ENCODE assay signal across 11 cellular contexts in genomic region chr16:25966172-25967097, GRCh38.
DNase-seq lines count a peak whose midpoint lies in the region; ATAC-seq and TF ChIP-seq lines count a peak whose summit lies in the region.
"Had no signal": no experiment of that assay in that cellular context is flagged by ENCODE, and none has a peak within 500 bp of the region (broad histone marks: within the 10 kb centered on the region; RNA-seq: fewer than 3 reads in every experiment).

No MANE protein-coding gene starts in this region.

- H3K36me3 ChIP-seq in body of pancreas (replicated peaks in 1 of 2; ENCODE audit: insufficient read depth in 1 of 2, low read depth in 2 of 2) (no peaks in the 10 kb centered on the region), tibial artery (no peaks in the 10 kb centered on the region)
- H3K36me3 ChIP-seq: thoracic aorta had no signal

- TF ChIP-seq CTCF in body of pancreas (IDR thresholded peaks at IDR 0.05), result no peak
- TF ChIP-seq CTCF in tibial artery (IDR thresholded peaks at IDR 0.05), result no peak

- TF ChIP-seq POLR2A in body of pancreas (IDR thresholded peaks at IDR 0.05), result no peak

- 31 to 36% methylated on average over 1 of the region's 1 CpG for WGBS in body of pancreas, 2 donors

- H3K4me1 ChIP-seq in body of pancreas (no peaks in the 10 kb centered on the region), tibial artery (no peaks in the 10 kb centered on the region)

- H3K9me3 ChIP-seq in body of pancreas, result no peaks in the 10 kb centered on the region
- H3K9me3 ChIP-seq in tibial artery, result no peaks in the 10 kb centered on the region
- H3K9me3 ChIP-seq: thoracic aorta had no signal

- no peaks in the 10 kb centered on the region for H3K27me3 ChIP-seq in body of pancreas
- no peaks in the 10 kb centered on the region for H3K27me3 ChIP-seq in tibial artery

- DNase-seq in stimulated activated CD4-positive, alpha-beta T cell treated with anti-CD3 and anti-CD28 coated beads, Interleukin-1b, Interleukin-23, amount 100 ng/mL, for 48 hours, result peak; percentile 36
- DNase-seq in stimulated activated CD4-positive, alpha-beta T cell treated with anti-CD3 and anti-CD28 coated beads, Interleukin-4, amount 100 ng/mL, for 4 hours, result no peak
- DNase-seq in stimulated activated naive CD8-positive, alpha-beta T cell treated with anti-CD3 and anti-CD28 coated beads, Interleukin-15, Interleukin-2, amounts not matched to agents 100 U/mL and 50 U/mL, for 24 hours, result no peak
- DNase-seq in body of pancreas (no peak), tibial artery (no peak), SHP77 (lab: John Stamatoyannopoulos, UW) (no peak)
- DNase-seq: naive thymus-derived CD8-positive, alpha-beta T cell; PC-3 had no signal

- intact Hi-C loops in body of pancreas (cut with DNase I) (no loop called here), tibial artery (cut with DNase I; ENCODE audit: low total_unique reads) (no loop called here)

- H3K27ac ChIP-seq in body of pancreas (no peak overlapping the region), tibial artery (no peak overlapping the region)
- H3K27ac ChIP-seq: thoracic aorta had no signal

- H3K4me3 ChIP-seq in body of pancreas, result no peak overlapping the region
- H3K4me3 ChIP-seq in tibial artery, result no peak overlapping the region
- H3K4me3 ChIP-seq: thoracic aorta had no signal

- peak; percentile 80 for ATAC-seq in HG02571 (IDR thresholded peaks at IDR 0.05; ENCODE audit: unreplicated experiment)
- peak; percentile 96 for ATAC-seq in HG03460 (IDR thresholded peaks at IDR 0.05; ENCODE audit: unreplicated experiment)
- peak; percentile 51 for ATAC-seq in stimulated activated naive CD8-positive, alpha-beta T cell treated with anti-CD3 and anti-CD28 coated beads, Interleukin-15, Interleukin-2, amounts not matched to agents 100 U/mL and 50 U/mL, for 24 hours
- ATAC-seq in body of pancreas, result no peak
- ATAC-seq: naive thymus-derived CD8-positive, alpha-beta T cell; PC-3 had no signal
